In genomic region chr14:91417983-91418386, GRCh38 we compare ENCODE assay signal across 1 cellular context.
TF ChIP-seq lines count a peak whose summit lies in the region.

No MANE protein-coding gene starts in this region.

TF ChIP-seq in K562, 482 proteins besides CTCF, POLR2A, EP300 and RAD21 (continued from another document and continues in another):
- TF ChIP-seq NFIX (CRISPR knock-in tag; IDR thresholded peaks at IDR 0.05; ENCODE audit: low read depth) = no peak
- TF ChIP-seq ZNF75A (CRISPR knock-in tag; IDR thresholded peaks at IDR 0.05) = no peak
- TF ChIP-seq SAFB2 (IDR thresholded peaks at IDR 0.05; ENCODE audit: borderline replicate concordance, low read depth, low read length, severe bottlenecking) = no peak
- no peak for TF ChIP-seq ZNF583 (CRISPR knock-in tag; IDR thresholded peaks at IDR 0.05)
- TF ChIP-seq KHSRP (IDR thresholded peaks at IDR 0.05) = no peak
- no peak for TF ChIP-seq CBFA2T3 (IDR thresholded peaks at IDR 0.05)
- TF ChIP-seq ELF4 (CRISPR knock-in tag; IDR thresholded peaks at IDR 0.05) = no peak
- TF ChIP-seq NONO (IDR thresholded peaks at IDR 0.05; ENCODE audit: low read depth in 2 of 2, low read length in 1 of 2) = peak in 1 of 2 experiments; percentile 31; a peak in 1 of 4 replicates
- no peak for TF ChIP-seq SREBF2 (CRISPR knock-in tag; IDR thresholded peaks at IDR 0.05)
- TF ChIP-seq, protein P1, sequence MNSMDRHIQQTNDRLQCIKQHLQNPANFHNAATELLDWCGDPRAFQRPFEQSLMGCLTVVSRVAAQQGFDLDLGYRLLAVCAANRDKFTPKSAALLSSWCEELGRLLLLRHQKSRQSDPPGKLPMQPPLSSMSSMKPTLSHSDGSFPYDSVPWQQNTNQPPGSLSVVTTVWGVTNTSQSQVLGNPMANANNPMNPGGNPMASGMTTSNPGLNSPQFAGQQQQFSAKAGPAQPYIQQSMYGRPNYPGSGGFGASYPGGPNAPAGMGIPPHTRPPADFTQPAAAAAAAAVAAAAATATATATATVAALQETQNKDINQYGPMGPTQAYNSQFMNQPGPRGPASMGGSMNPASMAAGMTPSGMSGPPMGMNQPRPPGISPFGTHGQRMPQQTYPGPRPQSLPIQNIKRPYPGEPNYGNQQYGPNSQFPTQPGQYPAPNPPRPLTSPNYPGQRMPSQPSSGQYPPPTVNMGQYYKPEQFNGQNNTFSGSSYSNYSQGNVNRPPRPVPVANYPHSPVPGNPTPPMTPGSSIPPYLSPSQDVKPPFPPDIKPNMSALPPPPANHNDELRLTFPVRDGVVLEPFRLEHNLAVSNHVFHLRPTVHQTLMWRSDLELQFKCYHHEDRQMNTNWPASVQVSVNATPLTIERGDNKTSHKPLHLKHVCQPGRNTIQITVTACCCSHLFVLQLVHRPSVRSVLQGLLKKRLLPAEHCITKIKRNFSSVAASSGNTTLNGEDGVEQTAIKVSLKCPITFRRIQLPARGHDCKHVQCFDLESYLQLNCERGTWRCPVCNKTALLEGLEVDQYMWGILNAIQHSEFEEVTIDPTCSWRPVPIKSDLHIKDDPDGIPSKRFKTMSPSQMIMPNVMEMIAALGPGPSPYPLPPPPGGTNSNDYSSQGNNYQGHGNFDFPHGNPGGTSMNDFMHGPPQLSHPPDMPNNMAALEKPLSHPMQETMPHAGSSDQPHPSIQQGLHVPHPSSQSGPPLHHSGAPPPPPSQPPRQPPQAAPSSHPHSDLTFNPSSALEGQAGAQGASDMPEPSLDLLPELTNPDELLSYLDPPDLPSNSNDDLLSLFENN (IDR thresholded peaks at IDR 0.05; ENCODE audit: low read depth in 2 of 2, low read length in 2 of 2) = no peak
- no peak for TF ChIP-seq TAF7 (tag; IDR thresholded peaks at IDR 0.05)
- TF ChIP-seq TCF7L2 (IDR thresholded peaks at IDR 0.05; ENCODE audit: low read depth, low read length) = no peak
- no peak for TF ChIP-seq REST (CRISPR knock-in tag; IDR thresholded peaks at IDR 0.05; ENCODE audit: low read depth)
- no peak for TF ChIP-seq FOXO4 (CRISPR knock-in tag; IDR thresholded peaks at IDR 0.05)
- TF ChIP-seq, protein P2, sequence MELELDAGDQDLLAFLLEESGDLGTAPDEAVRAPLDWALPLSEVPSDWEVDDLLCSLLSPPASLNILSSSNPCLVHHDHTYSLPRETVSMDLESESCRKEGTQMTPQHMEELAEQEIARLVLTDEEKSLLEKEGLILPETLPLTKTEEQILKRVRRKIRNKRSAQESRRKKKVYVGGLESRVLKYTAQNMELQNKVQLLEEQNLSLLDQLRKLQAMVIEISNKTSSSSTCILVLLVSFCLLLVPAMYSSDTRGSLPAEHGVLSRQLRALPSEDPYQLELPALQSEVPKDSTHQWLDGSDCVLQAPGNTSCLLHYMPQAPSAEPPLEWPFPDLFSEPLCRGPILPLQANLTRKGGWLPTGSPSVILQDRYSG (tag; conservative IDR thresholded peaks at IDR 0.05; ENCODE audit: low read depth) = no peak
- peak; percentile 94 for TF ChIP-seq ZBTB1 (CRISPR knock-in tag; IDR thresholded peaks at IDR 0.05; ENCODE audit: borderline replicate concordance, low read depth)
- TF ChIP-seq ZNF253 (CRISPR knock-in tag; conservative IDR thresholded peaks at IDR 0.05) = no peak
- peak; percentile 85; the same call in 1 of the 2 replicates for TF ChIP-seq ELK1 (CRISPR knock-in tag; IDR thresholded peaks at IDR 0.05)
- TF ChIP-seq ZNF436 (CRISPR knock-in tag; IDR thresholded peaks at IDR 0.05) = no peak
- no peak for TF ChIP-seq SP2 (IDR thresholded peaks at IDR 0.05; ENCODE audit: extremely low read depth, low read depth, low read length, poor library complexity, severe bottlenecking)
- no peak for TF ChIP-seq ZNF23 (CRISPR knock-in tag; IDR thresholded peaks at IDR 0.05)
- TF ChIP-seq ZNF316 (IDR thresholded peaks at IDR 0.05) = no peak
- no peak for TF ChIP-seq POLR2AphosphoS5 (IDR thresholded peaks at IDR 0.05; ENCODE audit: control insufficient read depth, insufficient read depth, low read depth, low read length)
- no peak for TF ChIP-seq RUNX1 (IDR thresholded peaks at IDR 0.05; ENCODE audit: low read depth)
- no peak for TF ChIP-seq TAL1 (IDR thresholded peaks at IDR 0.05)
- peak; percentile 89 for TF ChIP-seq NR2C2 (CRISPR knock-in tag; IDR thresholded peaks at IDR 0.05)
- TF ChIP-seq NR2C2 (tag; IDR thresholded peaks at IDR 0.05) = no peak
- TF ChIP-seq ATF2 (CRISPR knock-in tag; IDR thresholded peaks at IDR 0.05) = peak; percentile 83
- no peak for TF ChIP-seq ZNF695 (CRISPR knock-in tag; IDR thresholded peaks at IDR 0.05)
- TF ChIP-seq ZBTB2 (IDR thresholded peaks at IDR 0.05) = no peak
- no peak for TF ChIP-seq TAF1 (IDR thresholded peaks at IDR 0.05; ENCODE audit: control insufficient read depth, extremely low read depth, insufficient read depth, low read length, severe bottlenecking)
- TF ChIP-seq NUFIP1 (IDR thresholded peaks at IDR 0.05; ENCODE audit: partially characterized antibody) = no peak
- no peak for TF ChIP-seq BRD4 (IDR thresholded peaks at IDR 0.05)
- TF ChIP-seq, protein P3, sequence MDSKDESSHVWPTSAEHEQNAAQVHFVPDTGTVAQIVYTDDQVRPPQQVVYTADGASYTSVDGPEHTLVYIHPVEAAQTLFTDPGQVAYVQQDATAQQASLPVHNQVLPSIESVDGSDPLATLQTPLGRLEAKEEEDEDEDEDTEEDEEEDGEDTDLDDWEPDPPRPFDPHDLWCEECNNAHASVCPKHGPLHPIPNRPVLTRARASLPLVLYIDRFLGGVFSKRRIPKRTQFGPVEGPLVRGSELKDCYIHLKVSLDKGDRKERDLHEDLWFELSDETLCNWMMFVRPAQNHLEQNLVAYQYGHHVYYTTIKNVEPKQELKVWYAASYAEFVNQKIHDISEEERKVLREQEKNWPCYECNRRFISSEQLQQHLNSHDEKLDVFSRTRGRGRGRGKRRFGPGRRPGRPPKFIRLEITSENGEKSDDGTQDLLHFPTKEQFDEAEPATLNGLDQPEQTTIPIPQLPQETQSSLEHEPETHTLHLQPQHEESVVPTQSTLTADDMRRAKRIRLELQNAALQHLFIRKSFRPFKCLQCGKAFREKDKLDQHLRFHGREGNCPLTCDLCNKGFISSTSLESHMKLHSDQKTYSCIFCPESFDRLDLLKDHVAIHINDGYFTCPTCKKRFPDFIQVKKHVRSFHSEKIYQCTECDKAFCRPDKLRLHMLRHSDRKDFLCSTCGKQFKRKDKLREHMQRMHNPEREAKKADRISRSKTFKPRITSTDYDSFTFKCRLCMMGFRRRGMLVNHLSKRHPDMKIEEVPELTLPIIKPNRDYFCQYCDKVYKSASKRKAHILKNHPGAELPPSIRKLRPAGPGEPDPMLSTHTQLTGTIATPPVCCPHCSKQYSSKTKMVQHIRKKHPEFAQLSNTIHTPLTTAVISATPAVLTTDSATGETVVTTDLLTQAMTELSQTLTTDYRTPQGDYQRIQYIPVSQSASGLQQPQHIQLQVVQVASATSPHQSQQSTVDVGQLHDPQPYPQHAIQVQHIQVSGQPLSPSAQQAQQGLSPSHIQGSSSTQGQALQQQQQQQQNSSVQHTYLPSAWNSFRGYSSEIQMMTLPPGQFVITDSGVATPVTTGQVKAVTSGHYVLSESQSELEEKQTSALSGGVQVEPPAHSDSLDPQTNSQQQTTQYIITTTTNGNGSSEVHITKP (IDR thresholded peaks at IDR 0.05; ENCODE audit: partially characterized antibody) = no peak
- no peak for TF ChIP-seq ZNF561 (CRISPR knock-in tag; conservative IDR thresholded peaks at IDR 0.05)
- TF ChIP-seq CBX5 (IDR thresholded peaks at IDR 0.05; ENCODE audit: borderline replicate concordance, low read depth) = no peak
- no peak for TF ChIP-seq NR1H2 (CRISPR knock-in tag; IDR thresholded peaks at IDR 0.05)
- TF ChIP-seq, protein P4, sequence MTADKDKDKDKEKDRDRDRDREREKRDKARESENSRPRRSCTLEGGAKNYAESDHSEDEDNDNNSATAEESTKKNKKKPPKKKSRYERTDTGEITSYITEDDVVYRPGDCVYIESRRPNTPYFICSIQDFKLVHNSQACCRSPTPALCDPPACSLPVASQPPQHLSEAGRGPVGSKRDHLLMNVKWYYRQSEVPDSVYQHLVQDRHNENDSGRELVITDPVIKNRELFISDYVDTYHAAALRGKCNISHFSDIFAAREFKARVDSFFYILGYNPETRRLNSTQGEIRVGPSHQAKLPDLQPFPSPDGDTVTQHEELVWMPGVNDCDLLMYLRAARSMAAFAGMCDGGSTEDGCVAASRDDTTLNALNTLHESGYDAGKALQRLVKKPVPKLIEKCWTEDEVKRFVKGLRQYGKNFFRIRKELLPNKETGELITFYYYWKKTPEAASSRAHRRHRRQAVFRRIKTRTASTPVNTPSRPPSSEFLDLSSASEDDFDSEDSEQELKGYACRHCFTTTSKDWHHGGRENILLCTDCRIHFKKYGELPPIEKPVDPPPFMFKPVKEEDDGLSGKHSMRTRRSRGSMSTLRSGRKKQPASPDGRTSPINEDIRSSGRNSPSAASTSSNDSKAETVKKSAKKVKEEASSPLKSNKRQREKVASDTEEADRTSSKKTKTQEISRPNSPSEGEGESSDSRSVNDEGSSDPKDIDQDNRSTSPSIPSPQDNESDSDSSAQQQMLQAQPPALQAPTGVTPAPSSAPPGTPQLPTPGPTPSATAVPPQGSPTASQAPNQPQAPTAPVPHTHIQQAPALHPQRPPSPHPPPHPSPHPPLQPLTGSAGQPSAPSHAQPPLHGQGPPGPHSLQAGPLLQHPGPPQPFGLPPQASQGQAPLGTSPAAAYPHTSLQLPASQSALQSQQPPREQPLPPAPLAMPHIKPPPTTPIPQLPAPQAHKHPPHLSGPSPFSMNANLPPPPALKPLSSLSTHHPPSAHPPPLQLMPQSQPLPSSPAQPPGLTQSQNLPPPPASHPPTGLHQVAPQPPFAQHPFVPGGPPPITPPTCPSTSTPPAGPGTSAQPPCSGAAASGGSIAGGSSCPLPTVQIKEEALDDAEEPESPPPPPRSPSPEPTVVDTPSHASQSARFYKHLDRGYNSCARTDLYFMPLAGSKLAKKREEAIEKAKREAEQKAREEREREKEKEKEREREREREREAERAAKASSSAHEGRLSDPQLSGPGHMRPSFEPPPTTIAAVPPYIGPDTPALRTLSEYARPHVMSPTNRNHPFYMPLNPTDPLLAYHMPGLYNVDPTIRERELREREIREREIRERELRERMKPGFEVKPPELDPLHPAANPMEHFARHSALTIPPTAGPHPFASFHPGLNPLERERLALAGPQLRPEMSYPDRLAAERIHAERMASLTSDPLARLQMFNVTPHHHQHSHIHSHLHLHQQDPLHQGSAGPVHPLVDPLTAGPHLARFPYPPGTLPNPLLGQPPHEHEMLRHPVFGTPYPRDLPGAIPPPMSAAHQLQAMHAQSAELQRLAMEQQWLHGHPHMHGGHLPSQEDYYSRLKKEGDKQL (CRISPR knock-in tag; IDR thresholded peaks at IDR 0.05; ENCODE audit: borderline replicate concordance) = peak; percentile 97; the same call in 1 of the 2 replicates
